In genomic region chr11:107598225-107599139, GRCh38 we compare ENCODE assay signal across 9 cellular contexts. TPM values are rescaled to one million over a fixed set of nuclear protein-coding genes. Genes with fewer than 3 reads are reported as not detected.
A peak's percentile ranks its signal among the peaks of the same experiment; 100 is the strongest.
DNase-seq lines count a peak whose midpoint lies in the region; ATAC-seq and TF ChIP-seq lines count a peak whose summit lies in the region.
"Had no signal": no experiment of that assay in that cellular context is flagged by ENCODE, and none has a peak within 500 bp of the region (broad histone marks: within the 10 kb centered on the region; RNA-seq: fewer than 3 reads in every experiment).

No MANE protein-coding gene starts in this region.

- H3K4me3 Mint-ChIP-seq in chondrocyte (ENCODE audit: unreplicated experiment): no peak overlapping the region
- H3K4me3 Mint-ChIP-seq in stimulated activated effector memory CD8-positive, alpha-beta T cell treated with anti-CD3 and anti-CD28 coated beads, Interleukin-12 subunit alpha, Interleukin-12 subunit beta, amount 100 ng/mL, for 72 hours: no peak overlapping the region
- H3K4me3 Mint-ChIP-seq in activated T-helper 2 cell treated with anti-CD3 and anti-CD28 coated beads, Interferon-gamma antibody, Interleukin-2, Interleukin-4, amounts not matched to agents 10 μg/mL and 5 μg/mL and 100 μg/mL, durations not matched to agents 14 hours and 24 hours and 36 hours (ENCODE audit: low read depth): no peak overlapping the region
- H3K4me3 Mint-ChIP-seq: memory B cell had no signal

- peaks cover 66% of the 10 kb centered on the region for H3K27me3 Mint-ChIP-seq in chondrocyte (ENCODE audit: low read depth)
- H3K27me3 Mint-ChIP-seq in activated T-helper 2 cell treated with anti-CD3 and anti-CD28 coated beads, Interferon-gamma antibody, Interleukin-2, Interleukin-4, amounts not matched to agents 10 μg/mL and 5 μg/mL and 100 μg/mL, durations not matched to agents 14 hours and 24 hours and 36 hours (ENCODE audit: low read depth): peaks cover 60% of the 10 kb centered on the region

- H3K4me1 Mint-ChIP-seq in chondrocyte (ENCODE audit: low read depth): no peaks in the 10 kb centered on the region
- peaks cover 7% of the 10 kb centered on the region for H3K4me1 Mint-ChIP-seq in stimulated activated effector memory CD8-positive, alpha-beta T cell treated with anti-CD3 and anti-CD28 coated beads, Interleukin-12 subunit alpha, Interleukin-12 subunit beta, amount 100 ng/mL, for 72 hours
- no peaks in the 10 kb centered on the region for H3K4me1 Mint-ChIP-seq in activated T-helper 2 cell treated with anti-CD3 and anti-CD28 coated beads, Interferon-gamma antibody, Interleukin-2, Interleukin-4, amounts not matched to agents 10 μg/mL and 5 μg/mL and 100 μg/mL, durations not matched to agents 14 hours and 24 hours and 36 hours (ENCODE audit: low read depth)
- H3K4me1 Mint-ChIP-seq: memory B cell had no signal

- no peak for TF ChIP-seq EP300 in Ishikawa (IDR thresholded peaks at IDR 0.05; ENCODE audit: borderline replicate concordance)

- TF ChIP-seq CTCF in chondrocyte (IDR thresholded peaks at IDR 0.05): peak; percentile 58

- no peak overlapping the region for H3K27ac Mint-ChIP-seq in chondrocyte (ENCODE audit: unreplicated experiment)
- no peak overlapping the region for H3K27ac Mint-ChIP-seq in stimulated activated effector memory CD8-positive, alpha-beta T cell treated with anti-CD3 and anti-CD28 coated beads, Interleukin-12 subunit alpha, Interleukin-12 subunit beta, amount 100 ng/mL, for 72 hours
- no peak overlapping the region for H3K27ac Mint-ChIP-seq in activated T-helper 2 cell treated with anti-CD3 and anti-CD28 coated beads, Interferon-gamma antibody, Interleukin-2, Interleukin-4, amounts not matched to agents 10 μg/mL and 5 μg/mL and 100 μg/mL, durations not matched to agents 14 hours and 24 hours and 36 hours
- H3K27ac Mint-ChIP-seq: memory B cell had no signal

- intact Hi-C loops in activated T-helper 2 cell treated with anti-CD3 and anti-CD28 coated beads, Interferon-gamma antibody, Interleukin-2, Interleukin-4, amounts not matched to agents 10 μg/mL and 5 μg/mL and 100 μg/mL, durations not matched to agents 14 hours and 24 hours and 36 hours (cut with micrococcal nuclease): no loop called here

- TF ChIP-seq RAD21 in Ishikawa (IDR thresholded peaks at IDR 0.05; ENCODE audit: low read depth): peak; percentile 53

- peak; percentile 56 for DNase-seq in G401 (ENCODE audit: low spot score)
- no peak for DNase-seq in chondrocyte (ENCODE audit: low spot score)
- DNase-seq in stimulated activated effector memory CD8-positive, alpha-beta T cell treated with anti-CD3 and anti-CD28 coated beads, Interleukin-12 subunit alpha, Interleukin-12 subunit beta, amount 100 ng/mL, for 72 hours (ENCODE audit: low spot score in 2 of 2): no peak
- no peak for DNase-seq in COR-L47 (lab: John Stamatoyannopoulos, UW)
- DNase-seq in activated T-helper 2 cell treated with anti-CD3 and anti-CD28 coated beads, Interferon-gamma antibody, Interleukin-2, Interleukin-4, amounts not matched to agents 10 μg/mL and 5 μg/mL and 100 μg/mL, durations not matched to agents 14 hours and 24 hours and 36 hours (ENCODE audit: low spot score): no peak
- no peak for DNase-seq in OCI-M2 (lab: John Stamatoyannopoulos, UW; ENCODE audit: unreplicated experiment)

- peak; percentile 85 for ATAC-seq in GM21360 (IDR thresholded peaks at IDR 0.05; ENCODE audit: unreplicated experiment)
- ATAC-seq in stimulated activated effector memory CD8-positive, alpha-beta T cell treated with anti-CD3 and anti-CD28 coated beads, Interleukin-12 subunit alpha, Interleukin-12 subunit beta, amount 100 ng/mL, for 72 hours: peak; percentile 79

- no peaks in the 10 kb centered on the region for H3K9me3 Mint-ChIP-seq in chondrocyte (ENCODE audit: low read depth)
- no peaks in the 10 kb centered on the region for H3K9me3 Mint-ChIP-seq in stimulated activated effector memory CD8-positive, alpha-beta T cell treated with anti-CD3 and anti-CD28 coated beads, Interleukin-12 subunit alpha, Interleukin-12 subunit beta, amount 100 ng/mL, for 72 hours
- H3K9me3 Mint-ChIP-seq in activated T-helper 2 cell treated with anti-CD3 and anti-CD28 coated beads, Interferon-gamma antibody, Interleukin-2, Interleukin-4, amounts not matched to agents 10 μg/mL and 5 μg/mL and 100 μg/mL, durations not matched to agents 14 hours and 24 hours and 36 hours: no peaks in the 10 kb centered on the region
- H3K9me3 Mint-ChIP-seq: memory B cell had no signal

- no peaks in the 10 kb centered on the region for H3K36me3 Mint-ChIP-seq in chondrocyte (ENCODE audit: low read depth)
- no peaks in the 10 kb centered on the region for H3K36me3 Mint-ChIP-seq in stimulated activated effector memory CD8-positive, alpha-beta T cell treated with anti-CD3 and anti-CD28 coated beads, Interleukin-12 subunit alpha, Interleukin-12 subunit beta, amount 100 ng/mL, for 72 hours
- H3K36me3 Mint-ChIP-seq in activated T-helper 2 cell treated with anti-CD3 and anti-CD28 coated beads, Interferon-gamma antibody, Interleukin-2, Interleukin-4, amounts not matched to agents 10 μg/mL and 5 μg/mL and 100 μg/mL, durations not matched to agents 14 hours and 24 hours and 36 hours (ENCODE audit: low read depth): no peaks in the 10 kb centered on the region
- H3K36me3 Mint-ChIP-seq: memory B cell had no signal

- in situ Hi-C loops in G401 (cut with HindIII; ENCODE audit: low sequenced_read_pairs): no loop called here

TF ChIP-seq in Ishikawa, 13 proteins besides CTCF, POLR2A, EP300 and RAD21:
- no peak for TF ChIP-seq CREB1 (IDR thresholded peaks at IDR 0.05; ENCODE audit: low read depth)
- TF ChIP-seq ZBTB7A (IDR thresholded peaks at IDR 0.05; ENCODE audit: low read depth): no peak
- TF ChIP-seq EGR1 (IDR thresholded peaks at IDR 0.05): no peak
- no peak for TF ChIP-seq TAF1 (IDR thresholded peaks at IDR 0.05; ENCODE audit: low read depth)
- no peak for TF ChIP-seq TCF12 (IDR thresholded peaks at IDR 0.05; ENCODE audit: low read depth)

RNA-seq across cellular contexts. Expression of gene ELMOD1, which starts 7.5 kb away (rescaled TPM):
- 0.17 TPM in 1 of 2 replicates, not detected in the other for total RNA-seq in G401 (2014; rRNA removed; shearing (Covaris generic))
- total RNA-seq in chondrocyte: 0.15 TPM in 1 of 3 replicates, not detected in the others
- not detected in 2 replicates for total RNA-seq in activated T-helper 2 cell treated with anti-CD3 and anti-CD28 coated beads, Interferon-gamma antibody, Interleukin-2, Interleukin-4, amounts not matched to agents 10 μg/mL and 5 μg/mL and 100 μg/mL, durations not matched to agents 14 hours and 24 hours and 36 hours

RNA-seq across cellular contexts. Expression of gene ALKBH8, which starts 32.9 kb away (rescaled TPM):
- total RNA-seq in G401 (2014; rRNA removed; shearing (Covaris generic)): 3.0 and 5.3 TPM in 2 replicates
- 5.8 to 9.2 TPM (median 6.2 TPM) in 3 replicates for total RNA-seq in chondrocyte
- total RNA-seq in activated T-helper 2 cell treated with anti-CD3 and anti-CD28 coated beads, Interferon-gamma antibody, Interleukin-2, Interleukin-4, amounts not matched to agents 10 μg/mL and 5 μg/mL and 100 μg/mL, durations not matched to agents 14 hours and 24 hours and 36 hours: 10.6 and 11.9 TPM in 2 replicates
